1 cellular context compared by ENCODE assay signal in genomic region chr17:81962499-81963441, GRCh38.
TF ChIP-seq lines count a peak whose summit lies in the region.

No MANE protein-coding gene starts in this region.

TF ChIP-seq in HepG2, 621 proteins besides CTCF, POLR2A, EP300 and RAD21 (continued from another document):
- TF ChIP-seq ZMYM2 (CRISPR knock-in tag; IDR thresholded peaks at IDR 0.05) (0 out of 2 replicates have a peak, but pooled peaks have one; percentile 52), SOX6 (IDR thresholded peaks at IDR 0.05) (no peak), SOX6 (CRISPR knock-in tag; IDR thresholded peaks at IDR 0.05) (peak; percentile 5; the same call in 1 of the 2 replicates), ZNF841 (CRISPR knock-in tag; IDR thresholded peaks at IDR 0.05; ENCODE audit: borderline replicate concordance) (no peak), ZSCAN12 (CRISPR knock-in tag; IDR thresholded peaks at IDR 0.05) (no peak), DRAP1 (CRISPR knock-in tag; IDR thresholded peaks at IDR 0.05) (0 out of 2 replicates have a peak, but pooled peaks have one; percentile 10), ZNF839 (CRISPR knock-in tag; IDR thresholded peaks at IDR 0.05; ENCODE audit: borderline replicate concordance) (0 out of 2 replicates have a peak, but pooled peaks have one; percentile 32), KDM1A (CRISPR knock-in tag; IDR thresholded peaks at IDR 0.05) (no peak), HNF1A (IDR thresholded peaks at IDR 0.05; ENCODE audit: low read depth) (no peak), HNF1A (CRISPR knock-in tag; IDR thresholded peaks at IDR 0.05; ENCODE audit: borderline replicate concordance) (peak; percentile 40; the same call in 1 of the 2 replicates), ZKSCAN8 (CRISPR knock-in tag; IDR thresholded peaks at IDR 0.05; ENCODE audit: borderline replicate concordance) (0 out of 2 replicates have a peak, but pooled peaks have one; percentile 39), PAWR (CRISPR knock-in tag; IDR thresholded peaks at IDR 0.05; ENCODE audit: borderline replicate concordance) (peak; percentile 49; the same call in 1 of the 2 replicates), MAFK (conservative IDR thresholded peaks at IDR 0.05 in 1 of 2, IDR thresholded peaks at IDR 0.05 in 1 of 2; ENCODE audit: low read length in 2 of 2) (no peak), NFIB (CRISPR knock-in tag; IDR thresholded peaks at IDR 0.05; ENCODE audit: borderline replicate concordance) (no peak), PATZ1 (CRISPR knock-in tag; IDR thresholded peaks at IDR 0.05) (peak; percentile 39; the same call in 1 of the 2 replicates), ZNF225 (CRISPR knock-in tag; IDR thresholded peaks at IDR 0.05) (0 out of 2 replicates have a peak, but pooled peaks have one; percentile 36), THAP9 (CRISPR knock-in tag; IDR thresholded peaks at IDR 0.05; ENCODE audit: borderline replicate concordance) (peak; percentile 65; the same call in 1 of the 2 replicates), LRRFIP1 (CRISPR knock-in tag; conservative IDR thresholded peaks at IDR 0.05) (no peak), ETV5 (CRISPR knock-in tag; IDR thresholded peaks at IDR 0.05; ENCODE audit: borderline replicate concordance) (no peak), ZNF615 (CRISPR knock-in tag; IDR thresholded peaks at IDR 0.05; ENCODE audit: borderline replicate concordance) (no peak), ZNF34 (CRISPR knock-in tag; IDR thresholded peaks at IDR 0.05; ENCODE audit: borderline replicate concordance) (0 out of 2 replicates have a peak, but pooled peaks have one; percentile 27), E2F5 (CRISPR knock-in tag; conservative IDR thresholded peaks at IDR 0.05) (no peak), ZMAT5 (CRISPR knock-in tag; IDR thresholded peaks at IDR 0.05; ENCODE audit: borderline replicate concordance, low read depth) (no peak), THAP11 (CRISPR knock-in tag; IDR thresholded peaks at IDR 0.05) (0 out of 2 replicates have a peak, but pooled peaks have one; percentile 9), HNF4A (CRISPR knock-in tag; IDR thresholded peaks at IDR 0.05) (0 out of 2 replicates have a peak, but pooled peaks have one; percentile 15)
